ENCODE assay signal across 1 cellular context in genomic region chr14:91878274-91878673, GRCh38.
TF ChIP-seq lines count a peak whose summit lies in the region.

No MANE protein-coding gene starts in this region.

TF ChIP-seq in HCT116, 20 proteins besides CTCF, POLR2A, EP300 and RAD21 (continued from another document):
- TF ChIP-seq ELF1 (IDR thresholded peaks at IDR 0.05; ENCODE audit: borderline replicate concordance, low read depth) (no peak), FOSL1 (IDR thresholded peaks at IDR 0.05; ENCODE audit: low read depth) (no peak), REST (IDR thresholded peaks at IDR 0.05; ENCODE audit: low read depth) (no peak), ZBTB33 (IDR thresholded peaks at IDR 0.05; ENCODE audit: extremely low read depth, insufficient replicate concordance, low read length) (no peak)
